ENCODE assay signal across 8 cellular contexts in genomic region chr17:19361975-19362292, GRCh38. TPM values are rescaled to one million over a fixed set of nuclear protein-coding genes. Genes with fewer than 3 reads are reported as not detected.
DNase-seq lines count a peak whose midpoint lies in the region; ATAC-seq and TF ChIP-seq lines count a peak whose summit lies in the region.

No MANE protein-coding gene starts in this region.

- TF ChIP-seq CTCF in HFFc6 (IDR thresholded peaks at IDR 0.05) = no peak

- peaks cover 4% of the 10 kb centered on the region for H3K27me3 Mint-ChIP-seq in HFFc6 (ENCODE audit: insufficient read depth)
- peaks cover 5% of the 10 kb centered on the region for H3K27me3 Mint-ChIP-seq in activated naive CD8-positive, alpha-beta T cell
- peaks cover 7 to 15% (median 8%) of the 10 kb centered on the region in 3 donors for H3K27me3 Mint-ChIP-seq in immature natural killer cell (ENCODE audit: low read depth in 3 of 3)
- H3K27me3 Mint-ChIP-seq in stimulated activated naive B cell treated with anti-CD40 and anti-IgM and Interleukin-4, amounts not matched to agents 10 μg/mL and 1 μg/mL and 100 μg/mL, for 72 hours = peaks cover 15 to 48% of the 10 kb centered on the region in 2 donors

- ATAC-seq in stimulated activated naive B cell treated with anti-CD40 and anti-IgM and Interleukin-4, amounts not matched to agents 10 μg/mL and 1 μg/mL and 100 μg/mL, for 72 hours (replicated peaks) = no peak
- no peak for ATAC-seq in HG03520 (IDR thresholded peaks at IDR 0.05; ENCODE audit: unreplicated experiment)

- peaks cover 25% of the 10 kb centered on the region for H3K36me3 Mint-ChIP-seq in HFFc6 (ENCODE audit: low read depth)
- peaks cover 6% of the 10 kb centered on the region for H3K36me3 Mint-ChIP-seq in activated naive CD8-positive, alpha-beta T cell
- peaks cover 0 to 8% (median 4%) of the 10 kb centered on the region in 3 donors for H3K36me3 Mint-ChIP-seq in immature natural killer cell
- H3K36me3 Mint-ChIP-seq in stimulated activated naive B cell treated with anti-CD40 and anti-IgM and Interleukin-4, amounts not matched to agents 10 μg/mL and 1 μg/mL and 100 μg/mL, for 72 hours = no peaks in the 10 kb centered on the region

- DNase-seq in HFFc6 (no peak), immature natural killer cell (no peak), dermis blood vessel endothelial cell (no peak), AG20443 (ENCODE audit: low spot score) (no peak), hippocampal formation (lab: John Stamatoyannopoulos, UW) (no peak)
- no peak for DNase-seq in stimulated activated naive B cell treated with anti-CD40 and anti-IgM and Interleukin-4, amounts not matched to agents 10 μg/mL and 1 μg/mL and 100 μg/mL, for 72 hours

- peak overlapping the region; percentile 87 for H3K27ac Mint-ChIP-seq in HFFc6
- H3K27ac Mint-ChIP-seq in activated naive CD8-positive, alpha-beta T cell = peak overlapping the region; percentile 50
- peak overlapping the region in 4 of 6 donors; percentile 16 to 93 (median 80) for H3K27ac Mint-ChIP-seq in immature natural killer cell
- no peak overlapping the region for H3K27ac Mint-ChIP-seq in stimulated activated naive B cell treated with anti-CD40 and anti-IgM and Interleukin-4, amounts not matched to agents 10 μg/mL and 1 μg/mL and 100 μg/mL, for 72 hours

- peaks cover 26% of the 10 kb centered on the region for H3K4me1 Mint-ChIP-seq in HFFc6 (ENCODE audit: low read depth)
- H3K4me1 Mint-ChIP-seq in activated naive CD8-positive, alpha-beta T cell (ENCODE audit: low read depth) = peaks cover 6% of the 10 kb centered on the region
- H3K4me1 Mint-ChIP-seq in immature natural killer cell = peaks cover 40 to 46% of the 10 kb centered on the region in 2 donors
- peaks cover 2 to 15% of the 10 kb centered on the region in 2 donors for H3K4me1 Mint-ChIP-seq in stimulated activated naive B cell treated with anti-CD40 and anti-IgM and Interleukin-4, amounts not matched to agents 10 μg/mL and 1 μg/mL and 100 μg/mL, for 72 hours

- H3K9me3 Mint-ChIP-seq in HFFc6 = no peaks in the 10 kb centered on the region
- H3K9me3 Mint-ChIP-seq in activated naive CD8-positive, alpha-beta T cell (ENCODE audit: low read depth) = no peaks in the 10 kb centered on the region
- H3K9me3 Mint-ChIP-seq in immature natural killer cell = no peaks in the 10 kb centered on the region
- no peaks in the 10 kb centered on the region for H3K9me3 Mint-ChIP-seq in stimulated activated naive B cell treated with anti-CD40 and anti-IgM and Interleukin-4, amounts not matched to agents 10 μg/mL and 1 μg/mL and 100 μg/mL, for 72 hours

- peak overlapping the region; percentile 94 for H3K4me3 Mint-ChIP-seq in HFFc6
- peak overlapping the region; percentile 86 for H3K4me3 Mint-ChIP-seq in activated naive CD8-positive, alpha-beta T cell
- peak overlapping the region; percentile 70 to 82 (median 79) for H3K4me3 Mint-ChIP-seq in immature natural killer cell
- H3K4me3 Mint-ChIP-seq in stimulated activated naive B cell treated with anti-CD40 and anti-IgM and Interleukin-4, amounts not matched to agents 10 μg/mL and 1 μg/mL and 100 μg/mL, for 72 hours = peak overlapping the region; percentile 87 to 88

RNA-seq across cellular contexts. Expression of gene B9D1, which starts 0.6 kb away (rescaled TPM):
- total RNA-seq in HFFc6 (2021; fragmentation: NEBNext Ultra II Directional; extraction: Animal tissue kit (Norgen Biotek cat#: 25700)) = 10 to 100 TPM; 18.0 to 28.9 (median 24.5) TPM
- polyA plus RNA-seq in immature natural killer cell = 1 to 10 TPM; 2.5 to 4.4 (median 2.5) TPM
- total RNA-seq in dermis blood vessel endothelial cell = 11.5 and 12.6 TPM in 2 replicates

RNA-seq across cellular contexts. Expression of gene MAPK7, which starts 16.4 kb away (rescaled TPM):
- total RNA-seq in HFFc6 (2021; fragmentation: NEBNext Ultra II Directional; extraction: Animal tissue kit (Norgen Biotek cat#: 25700)) = 10 to 100 TPM; 18.5 to 27.1 (median 23.9) TPM
- polyA plus RNA-seq in immature natural killer cell = 10 to 100 TPM in 1 of 3 donors, 1 to 10 TPM in 2; 3.4 to 23.0 (median 7.3) TPM
- total RNA-seq in dermis blood vessel endothelial cell = 19.4 and 22.8 TPM in 2 replicates

RNA-seq across cellular contexts. Expression of gene MFAP4, which starts 25.1 kb away (rescaled TPM):
- total RNA-seq in HFFc6 (2021; fragmentation: NEBNext Ultra II Directional; extraction: Animal tissue kit (Norgen Biotek cat#: 25700)) = 10 to 100 TPM; 17.7 to 46.5 (median 22.0) TPM
- under 1 TPM in 1 of 3 donors, not detected in 2; 0.18 TPM for polyA plus RNA-seq in immature natural killer cell
- not detected in 2 replicates for total RNA-seq in dermis blood vessel endothelial cell

RNA-seq across cellular contexts. Expression of gene RNF112, which starts 49.1 kb away (rescaled TPM):
- 1 to 10 TPM in 1 of 6 experiments, under 1 TPM in 5; 0.40 to 1.2 (median 0.73) TPM for total RNA-seq in HFFc6 (2021; fragmentation: NEBNext Ultra II Directional; extraction: Animal tissue kit (Norgen Biotek cat#: 25700))
- polyA plus RNA-seq in immature natural killer cell = not detected
- 0.51 and 0.70 TPM in 2 replicates for total RNA-seq in dermis blood vessel endothelial cell

Comparison
In these comparisons a context has a peak if more than half of its experiments do, and no peak if none do; other contexts are left out.
1. RNA of gene MFAP4, which starts 25.1 kb away (total RNA-seq): 17.7 to 46.5 TPM in HFFc6; not detected in dermis blood vessel endothelial cell; every median in the first group is over 10 times any median in the second.
2. Peak in every context shown above with its lines, with median percentiles within 50 percentile points of each other: H3K4me3 Mint-ChIP-seq.